Comparison of ENCODE assay signal across 1 cellular context in the genomic region with DNA sequence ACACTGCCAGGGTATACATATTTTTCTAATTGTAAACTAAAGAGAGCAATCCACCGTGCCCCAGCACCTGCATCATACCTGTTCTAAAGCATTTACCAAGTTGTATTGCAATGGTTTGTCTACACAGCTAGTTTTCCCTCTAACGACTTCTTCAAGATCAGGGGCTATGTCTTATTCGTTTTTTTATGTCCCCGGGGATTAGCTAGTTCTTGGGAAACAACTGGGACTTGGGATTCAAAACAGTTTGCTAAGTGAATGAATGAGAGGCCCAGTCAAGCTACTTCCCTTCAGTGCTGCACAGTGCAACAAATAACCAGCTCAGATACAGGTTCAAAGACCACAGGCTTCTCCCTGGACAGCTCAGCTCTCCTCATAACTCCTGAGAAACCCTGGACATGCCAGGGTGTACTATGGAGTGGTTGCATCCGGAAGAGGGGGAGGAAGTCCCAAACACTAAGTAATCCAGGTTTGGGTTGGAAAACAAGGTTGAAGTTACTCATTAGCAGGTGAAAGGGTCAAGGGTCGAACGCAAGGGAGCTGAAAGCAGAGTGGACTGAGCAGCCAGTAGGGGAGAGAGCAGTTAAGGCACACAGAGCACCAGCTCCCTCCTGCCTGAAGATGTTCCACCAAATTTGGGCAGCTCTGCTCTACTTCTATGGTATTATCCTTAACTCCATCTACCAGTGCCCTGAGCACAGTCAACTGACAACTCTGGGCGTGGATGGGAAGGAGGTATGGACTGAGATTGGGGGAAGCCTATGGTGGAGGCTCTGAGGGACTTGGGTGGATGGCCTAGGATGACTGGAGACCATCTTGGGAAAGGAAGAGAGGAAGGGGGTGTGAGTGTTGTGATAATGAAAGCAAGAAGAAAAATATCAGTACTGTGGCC.
TF ChIP-seq lines count a peak whose summit lies in the region.

A gene (plus strand): TSS at position 546 of the 889 bp plus-strand sequence. CDS start 73 bp downstream, at position 619.

TF ChIP-seq in HepG2, 621 proteins besides CTCF, POLR2A, EP300 and RAD21 (continued from another document and continues in another):
- TF ChIP-seq, protein P1, sequence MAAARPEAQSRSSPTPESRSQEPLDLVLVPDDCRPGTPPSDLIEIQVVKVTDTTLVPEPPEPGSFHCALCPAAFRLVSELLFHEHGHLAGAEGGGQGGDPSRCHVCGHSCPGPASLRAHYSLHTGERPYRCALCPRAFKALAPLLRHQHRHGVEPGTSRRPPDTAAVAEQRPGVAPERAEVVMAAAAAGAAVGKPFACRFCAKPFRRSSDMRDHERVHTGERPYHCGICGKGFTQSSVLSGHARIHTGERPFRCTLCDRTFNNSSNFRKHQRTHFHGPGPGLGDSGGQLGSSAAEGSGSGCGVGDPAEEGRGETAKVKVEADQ (CRISPR knock-in tag; IDR thresholded peaks at IDR 0.05; ENCODE audit: borderline replicate concordance): peak; percentile 62
- TF ChIP-seq, protein P2, sequence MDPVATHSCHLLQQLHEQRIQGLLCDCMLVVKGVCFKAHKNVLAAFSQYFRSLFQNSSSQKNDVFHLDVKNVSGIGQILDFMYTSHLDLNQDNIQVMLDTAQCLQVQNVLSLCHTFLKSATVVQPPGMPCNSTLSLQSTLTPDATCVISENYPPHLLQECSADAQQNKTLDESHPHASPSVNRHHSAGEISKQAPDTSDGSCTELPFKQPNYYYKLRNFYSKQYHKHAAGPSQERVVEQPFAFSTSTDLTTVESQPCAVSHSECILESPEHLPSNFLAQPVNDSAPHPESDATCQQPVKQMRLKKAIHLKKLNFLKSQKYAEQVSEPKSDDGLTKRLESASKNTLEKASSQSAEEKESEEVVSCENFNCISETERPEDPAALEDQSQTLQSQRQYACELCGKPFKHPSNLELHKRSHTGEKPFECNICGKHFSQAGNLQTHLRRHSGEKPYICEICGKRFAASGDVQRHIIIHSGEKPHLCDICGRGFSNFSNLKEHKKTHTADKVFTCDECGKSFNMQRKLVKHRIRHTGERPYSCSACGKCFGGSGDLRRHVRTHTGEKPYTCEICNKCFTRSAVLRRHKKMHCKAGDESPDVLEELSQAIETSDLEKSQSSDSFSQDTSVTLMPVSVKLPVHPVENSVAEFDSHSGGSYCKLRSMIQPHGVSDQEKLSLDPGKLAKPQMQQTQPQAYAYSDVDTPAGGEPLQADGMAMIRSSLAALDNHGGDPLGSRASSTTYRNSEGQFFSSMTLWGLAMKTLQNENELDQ (CRISPR knock-in tag; IDR thresholded peaks at IDR 0.05; ENCODE audit: borderline replicate concordance): 0 out of 2 replicates have a peak, but pooled peaks have one; percentile 18
- TF ChIP-seq PRMT3 (CRISPR knock-in tag; IDR thresholded peaks at IDR 0.05; ENCODE audit: borderline replicate concordance, low read depth): peak; percentile 81; the same call in 1 of the 2 replicates
- peak; percentile 34; the same call in 1 of the 2 replicates for TF ChIP-seq TRIM24 (CRISPR knock-in tag; IDR thresholded peaks at IDR 0.05)
- TF ChIP-seq THAP11 (CRISPR knock-in tag; IDR thresholded peaks at IDR 0.05): peak; percentile 89
- peak; percentile 97 for TF ChIP-seq ZNF607 (CRISPR knock-in tag; IDR thresholded peaks at IDR 0.05; ENCODE audit: borderline replicate concordance)
- TF ChIP-seq ZNF225 (CRISPR knock-in tag; IDR thresholded peaks at IDR 0.05): peak; percentile 17; the same call in 1 of the 2 replicates
- TF ChIP-seq DNMT1 (CRISPR knock-in tag; IDR thresholded peaks at IDR 0.05): no peak
- TF ChIP-seq, protein P3, sequence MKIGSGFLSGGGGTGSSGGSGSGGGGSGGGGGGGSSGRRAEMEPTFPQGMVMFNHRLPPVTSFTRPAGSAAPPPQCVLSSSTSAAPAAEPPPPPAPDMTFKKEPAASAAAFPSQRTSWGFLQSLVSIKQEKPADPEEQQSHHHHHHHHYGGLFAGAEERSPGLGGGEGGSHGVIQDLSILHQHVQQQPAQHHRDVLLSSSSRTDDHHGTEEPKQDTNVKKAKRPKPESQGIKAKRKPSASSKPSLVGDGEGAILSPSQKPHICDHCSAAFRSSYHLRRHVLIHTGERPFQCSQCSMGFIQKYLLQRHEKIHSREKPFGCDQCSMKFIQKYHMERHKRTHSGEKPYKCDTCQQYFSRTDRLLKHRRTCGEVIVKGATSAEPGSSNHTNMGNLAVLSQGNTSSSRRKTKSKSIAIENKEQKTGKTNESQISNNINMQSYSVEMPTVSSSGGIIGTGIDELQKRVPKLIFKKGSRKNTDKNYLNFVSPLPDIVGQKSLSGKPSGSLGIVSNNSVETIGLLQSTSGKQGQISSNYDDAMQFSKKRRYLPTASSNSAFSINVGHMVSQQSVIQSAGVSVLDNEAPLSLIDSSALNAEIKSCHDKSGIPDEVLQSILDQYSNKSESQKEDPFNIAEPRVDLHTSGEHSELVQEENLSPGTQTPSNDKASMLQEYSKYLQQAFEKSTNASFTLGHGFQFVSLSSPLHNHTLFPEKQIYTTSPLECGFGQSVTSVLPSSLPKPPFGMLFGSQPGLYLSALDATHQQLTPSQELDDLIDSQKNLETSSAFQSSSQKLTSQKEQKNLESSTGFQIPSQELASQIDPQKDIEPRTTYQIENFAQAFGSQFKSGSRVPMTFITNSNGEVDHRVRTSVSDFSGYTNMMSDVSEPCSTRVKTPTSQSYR (CRISPR knock-in tag; IDR thresholded peaks at IDR 0.05; ENCODE audit: borderline replicate concordance): peak; percentile 90
- TF ChIP-seq ASH2L (IDR thresholded peaks at IDR 0.05; ENCODE audit: insufficient read length, low read depth, low read length): peak; percentile 92
- TF ChIP-seq, protein P4, sequence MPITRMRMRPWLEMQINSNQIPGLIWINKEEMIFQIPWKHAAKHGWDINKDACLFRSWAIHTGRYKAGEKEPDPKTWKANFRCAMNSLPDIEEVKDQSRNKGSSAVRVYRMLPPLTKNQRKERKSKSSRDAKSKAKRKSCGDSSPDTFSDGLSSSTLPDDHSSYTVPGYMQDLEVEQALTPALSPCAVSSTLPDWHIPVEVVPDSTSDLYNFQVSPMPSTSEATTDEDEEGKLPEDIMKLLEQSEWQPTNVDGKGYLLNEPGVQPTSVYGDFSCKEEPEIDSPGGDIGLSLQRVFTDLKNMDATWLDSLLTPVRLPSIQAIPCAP (CRISPR knock-in tag; IDR thresholded peaks at IDR 0.05; ENCODE audit: low read depth): peak; percentile 27; the same call in 1 of the 2 replicates
- 0 out of 2 replicates have a peak, but pooled peaks have one; percentile 42 for TF ChIP-seq ETV6 (CRISPR knock-in tag; conservative IDR thresholded peaks at IDR 0.05)
- TF ChIP-seq MYNN (CRISPR knock-in tag; IDR thresholded peaks at IDR 0.05; ENCODE audit: low read depth): 0 out of 2 replicates have a peak, but pooled peaks have one; percentile 26
- TF ChIP-seq NCOA5 (CRISPR knock-in tag; IDR thresholded peaks at IDR 0.05): no peak
- TF ChIP-seq ZNF878 (CRISPR knock-in tag; IDR thresholded peaks at IDR 0.05): peak; percentile 98
- TF ChIP-seq TBP (CRISPR knock-in tag; IDR thresholded peaks at IDR 0.05): no peak
- TF ChIP-seq, protein P5, sequence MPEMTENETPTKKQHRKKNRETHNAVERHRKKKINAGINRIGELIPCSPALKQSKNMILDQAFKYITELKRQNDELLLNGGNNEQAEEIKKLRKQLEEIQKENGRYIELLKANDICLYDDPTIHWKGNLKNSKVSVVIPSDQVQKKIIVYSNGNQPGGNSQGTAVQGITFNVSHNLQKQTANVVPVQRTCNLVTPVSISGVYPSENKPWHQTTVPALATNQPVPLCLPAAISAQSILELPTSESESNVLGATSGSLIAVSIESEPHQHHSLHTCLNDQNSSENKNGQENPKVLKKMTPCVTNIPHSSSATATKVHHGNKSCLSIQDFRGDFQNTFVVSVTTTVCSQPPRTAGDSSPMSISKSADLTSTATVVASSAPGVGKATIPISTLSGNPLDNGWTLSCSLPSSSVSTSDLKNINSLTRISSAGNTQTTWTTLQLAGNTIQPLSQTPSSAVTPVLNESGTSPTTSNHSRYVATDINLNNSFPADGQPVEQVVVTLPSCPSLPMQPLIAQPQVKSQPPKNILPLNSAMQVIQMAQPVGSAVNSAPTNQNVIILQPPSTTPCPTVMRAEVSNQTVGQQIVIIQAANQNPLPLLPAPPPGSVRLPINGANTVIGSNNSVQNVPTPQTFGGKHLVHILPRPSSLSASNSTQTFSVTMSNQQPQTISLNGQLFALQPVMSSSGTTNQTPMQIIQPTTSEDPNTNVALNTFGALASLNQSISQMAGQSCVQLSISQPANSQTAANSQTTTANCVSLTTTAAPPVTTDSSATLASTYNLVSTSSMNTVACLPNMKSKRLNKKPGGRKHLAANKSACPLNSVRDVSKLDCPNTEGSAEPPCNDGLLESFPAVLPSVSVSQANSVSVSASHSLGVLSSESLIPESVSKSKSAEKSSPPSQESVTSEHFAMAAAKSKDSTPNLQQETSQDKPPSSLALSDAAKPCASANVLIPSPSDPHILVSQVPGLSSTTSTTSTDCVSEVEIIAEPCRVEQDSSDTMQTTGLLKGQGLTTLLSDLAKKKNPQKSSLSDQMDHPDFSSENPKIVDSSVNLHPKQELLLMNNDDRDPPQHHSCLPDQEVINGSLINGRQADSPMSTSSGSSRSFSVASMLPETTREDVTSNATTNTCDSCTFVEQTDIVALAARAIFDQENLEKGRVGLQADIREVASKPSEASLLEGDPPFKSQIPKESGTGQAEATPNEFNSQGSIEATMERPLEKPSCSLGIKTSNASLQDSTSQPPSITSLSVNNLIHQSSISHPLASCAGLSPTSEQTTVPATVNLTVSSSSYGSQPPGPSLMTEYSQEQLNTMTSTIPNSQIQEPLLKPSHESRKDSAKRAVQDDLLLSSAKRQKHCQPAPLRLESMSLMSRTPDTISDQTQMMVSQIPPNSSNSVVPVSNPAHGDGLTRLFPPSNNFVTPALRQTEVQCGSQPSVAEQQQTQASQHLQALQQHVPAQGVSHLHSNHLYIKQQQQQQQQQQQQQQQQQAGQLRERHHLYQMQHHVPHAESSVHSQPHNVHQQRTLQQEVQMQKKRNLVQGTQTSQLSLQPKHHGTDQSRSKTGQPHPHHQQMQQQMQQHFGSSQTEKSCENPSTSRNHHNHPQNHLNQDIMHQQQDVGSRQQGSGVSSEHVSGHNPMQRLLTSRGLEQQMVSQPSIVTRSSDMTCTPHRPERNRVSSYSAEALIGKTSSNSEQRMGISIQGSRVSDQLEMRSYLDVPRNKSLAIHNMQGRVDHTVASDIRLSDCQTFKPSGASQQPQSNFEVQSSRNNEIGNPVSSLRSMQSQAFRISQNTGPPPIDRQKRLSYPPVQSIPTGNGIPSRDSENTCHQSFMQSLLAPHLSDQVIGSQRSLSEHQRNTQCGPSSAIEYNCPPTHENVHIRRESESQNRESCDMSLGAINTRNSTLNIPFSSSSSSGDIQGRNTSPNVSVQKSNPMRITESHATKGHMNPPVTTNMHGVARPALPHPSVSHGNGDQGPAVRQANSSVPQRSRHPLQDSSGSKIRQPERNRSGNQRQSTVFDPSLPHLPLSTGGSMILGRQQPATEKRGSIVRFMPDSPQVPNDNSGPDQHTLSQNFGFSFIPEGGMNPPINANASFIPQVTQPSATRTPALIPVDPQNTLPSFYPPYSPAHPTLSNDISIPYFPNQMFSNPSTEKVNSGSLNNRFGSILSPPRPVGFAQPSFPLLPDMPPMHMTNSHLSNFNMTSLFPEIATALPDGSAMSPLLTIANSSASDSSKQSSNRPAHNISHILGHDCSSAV (CRISPR knock-in tag; IDR thresholded peaks at IDR 0.05; ENCODE audit: borderline replicate concordance): no peak
- no peak for TF ChIP-seq ZFYVE20 (CRISPR knock-in tag; IDR thresholded peaks at IDR 0.05; ENCODE audit: borderline replicate concordance, low read depth)
- TF ChIP-seq LCORL (IDR thresholded peaks at IDR 0.05): peak; percentile 89
- peak; percentile 99 for TF ChIP-seq LCORL (CRISPR knock-in tag; IDR thresholded peaks at IDR 0.05)
- TF ChIP-seq, protein P6, sequence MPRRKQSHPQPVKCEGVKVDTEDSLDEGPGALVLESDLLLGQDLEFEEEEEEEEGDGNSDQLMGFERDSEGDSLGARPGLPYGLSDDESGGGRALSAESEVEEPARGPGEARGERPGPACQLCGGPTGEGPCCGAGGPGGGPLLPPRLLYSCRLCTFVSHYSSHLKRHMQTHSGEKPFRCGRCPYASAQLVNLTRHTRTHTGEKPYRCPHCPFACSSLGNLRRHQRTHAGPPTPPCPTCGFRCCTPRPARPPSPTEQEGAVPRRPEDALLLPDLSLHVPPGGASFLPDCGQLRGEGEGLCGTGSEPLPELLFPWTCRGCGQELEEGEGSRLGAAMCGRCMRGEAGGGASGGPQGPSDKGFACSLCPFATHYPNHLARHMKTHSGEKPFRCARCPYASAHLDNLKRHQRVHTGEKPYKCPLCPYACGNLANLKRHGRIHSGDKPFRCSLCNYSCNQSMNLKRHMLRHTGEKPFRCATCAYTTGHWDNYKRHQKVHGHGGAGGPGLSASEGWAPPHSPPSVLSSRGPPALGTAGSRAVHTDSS (CRISPR knock-in tag; conservative IDR thresholded peaks at IDR 0.05): no peak
- peak; percentile 100 for TF ChIP-seq POLR2AphosphoS5 (IDR thresholded peaks at IDR 0.05; ENCODE audit: low read depth, low read length)
- no peak for TF ChIP-seq KLF13 (CRISPR knock-in tag; IDR thresholded peaks at IDR 0.05)
- no peak for TF ChIP-seq ZNF382 (CRISPR knock-in tag; IDR thresholded peaks at IDR 0.05; ENCODE audit: borderline replicate concordance)
- TF ChIP-seq, protein P7, sequence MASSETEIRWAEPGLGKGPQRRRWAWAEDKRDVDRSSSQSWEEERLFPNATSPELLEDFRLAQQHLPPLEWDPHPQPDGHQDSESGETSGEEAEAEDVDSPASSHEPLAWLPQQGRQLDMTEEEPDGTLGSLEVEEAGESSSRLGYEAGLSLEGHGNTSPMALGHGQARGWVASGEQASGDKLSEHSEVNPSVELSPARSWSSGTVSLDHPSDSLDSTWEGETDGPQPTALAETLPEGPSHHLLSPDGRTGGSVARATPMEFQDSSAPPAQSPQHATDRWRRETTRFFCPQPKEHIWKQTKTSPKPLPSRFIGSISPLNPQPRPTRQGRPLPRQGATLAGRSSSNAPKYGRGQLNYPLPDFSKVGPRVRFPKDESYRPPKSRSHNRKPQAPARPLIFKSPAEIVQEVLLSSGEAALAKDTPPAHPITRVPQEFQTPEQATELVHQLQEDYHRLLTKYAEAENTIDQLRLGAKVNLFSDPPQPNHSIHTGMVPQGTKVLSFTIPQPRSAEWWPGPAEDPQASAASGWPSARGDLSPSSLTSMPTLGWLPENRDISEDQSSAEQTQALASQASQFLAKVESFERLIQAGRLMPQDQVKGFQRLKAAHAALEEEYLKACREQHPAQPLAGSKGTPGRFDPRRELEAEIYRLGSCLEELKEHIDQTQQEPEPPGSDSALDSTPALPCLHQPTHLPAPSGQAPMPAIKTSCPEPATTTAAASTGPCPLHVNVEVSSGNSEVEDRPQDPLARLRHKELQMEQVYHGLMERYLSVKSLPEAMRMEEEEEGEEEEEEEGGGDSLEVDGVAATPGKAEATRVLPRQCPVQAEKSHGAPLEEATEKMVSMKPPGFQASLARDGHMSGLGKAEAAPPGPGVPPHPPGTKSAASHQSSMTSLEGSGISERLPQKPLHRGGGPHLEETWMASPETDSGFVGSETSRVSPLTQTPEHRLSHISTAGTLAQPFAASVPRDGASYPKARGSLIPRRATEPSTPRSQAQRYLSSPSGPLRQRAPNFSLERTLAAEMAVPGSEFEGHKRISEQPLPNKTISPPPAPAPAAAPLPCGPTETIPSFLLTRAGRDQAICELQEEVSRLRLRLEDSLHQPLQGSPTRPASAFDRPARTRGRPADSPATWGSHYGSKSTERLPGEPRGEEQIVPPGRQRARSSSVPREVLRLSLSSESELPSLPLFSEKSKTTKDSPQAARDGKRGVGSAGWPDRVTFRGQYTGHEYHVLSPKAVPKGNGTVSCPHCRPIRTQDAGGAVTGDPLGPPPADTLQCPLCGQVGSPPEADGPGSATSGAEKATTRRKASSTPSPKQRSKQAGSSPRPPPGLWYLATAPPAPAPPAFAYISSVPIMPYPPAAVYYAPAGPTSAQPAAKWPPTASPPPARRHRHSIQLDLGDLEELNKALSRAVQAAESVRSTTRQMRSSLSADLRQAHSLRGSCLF (CRISPR knock-in tag; IDR thresholded peaks at IDR 0.05; ENCODE audit: borderline replicate concordance): 0 out of 2 replicates have a peak, but pooled peaks have one; percentile 74
